ENCODE assay signal across 8 cellular contexts in the genomic region with DNA sequence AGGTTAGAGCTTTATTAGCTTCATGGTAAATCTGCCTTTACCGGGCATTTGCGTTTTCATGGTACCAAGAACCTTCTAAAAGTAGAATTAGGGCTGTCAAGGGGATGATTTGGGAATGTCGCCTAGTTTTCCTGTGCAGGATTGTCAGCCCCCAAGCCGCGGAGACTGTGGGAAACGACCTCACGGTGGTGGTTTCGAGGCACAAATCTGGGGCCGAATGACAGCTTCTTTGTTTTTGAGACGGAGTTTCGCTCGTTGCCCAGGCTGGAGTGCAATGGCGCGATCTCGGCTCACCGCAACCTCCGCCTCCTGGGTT. TPM values are rescaled to one million over a fixed set of nuclear protein-coding genes. Genes with fewer than 3 reads are reported as not detected.
DNase-seq lines count a peak whose midpoint lies in the region; TF ChIP-seq lines count a peak whose summit lies in the region.

No MANE protein-coding gene starts in this region.

- in situ Hi-C loops in GM23248 (cut with MboI) = no loop called here

- H3K79me2 ChIP-seq in GM23248 (ENCODE audit: insufficient read depth) = peaks cover 61% of the 10 kb centered on the region

- DNase-seq in GM23248 = no peak
- DNase-seq in Peyer's patch = no peak
- no peak for DNase-seq in epithelial cell of prostate (ENCODE audit: low read depth, low spot score)
- DNase-seq in midbrain (lab: John Stamatoyannopoulos, UW) = no peak
- DNase-seq in cerebellum (ENCODE audit: low spot score) = no peak
- no peak for DNase-seq in NCI-H1048 (lab: John Stamatoyannopoulos, UW)
- no peak for DNase-seq in GM19238 (ENCODE audit: insufficient read length, low spot score)

- TF ChIP-seq POLR2A in Peyer's patch (IDR thresholded peaks at IDR 0.05) = no peak

- H3K9ac ChIP-seq in GM23248 = peak overlapping the region; percentile 96

- H3K9me3 ChIP-seq in GM23248 (ENCODE audit: low read depth) (no peaks in the 10 kb centered on the region), Peyer's patch (no peaks in the 10 kb centered on the region)

- H3K9me2 ChIP-seq in GM23248 (ENCODE audit: insufficient read depth) = no peaks in the 10 kb centered on the region

- no peak for TF ChIP-seq CTCF in Peyer's patch (IDR thresholded peaks at IDR 0.05)

- H3F3A ChIP-seq in GM23248 (ENCODE audit: insufficient read depth) = 0 out of 2 replicates have a peak, but pooled peaks cover 13% of the 10 kb centered on the region

- H3K27me3 ChIP-seq in GM23248 (replicated peaks; ENCODE audit: insufficient read depth) (no peaks in the 10 kb centered on the region), Peyer's patch (no peaks in the 10 kb centered on the region)

- H3K36me3 ChIP-seq in GM23248 (ENCODE audit: low read depth) (peaks cover 10% of the 10 kb centered on the region; the same call in 1 of the 2 replicates), Peyer's patch (peaks cover 0 to 18% (median 0%) of the 10 kb centered on the region in 3 donors)

- H4K20me1 ChIP-seq in GM23248 (ENCODE audit: insufficient read depth) = no peaks in the 10 kb centered on the region

- WGBS in GM23248 (ENCODE audit: low coverage in 1 of 2, low lambda C conversion rate in 2 of 2, missing lambda C conversion rate in 2 of 2), 2 experiments = 76 to 79% methylated on average over 17 of the region's 17 CpGs

- H3K4me3 ChIP-seq in GM23248 = peak overlapping the region; percentile 80
- peak overlapping the region in 3 of 4 donors; percentile 80 to 98 (median 97) for H3K4me3 ChIP-seq in Peyer's patch
- peak overlapping the region in 6 of 7 experiments; percentile 82 to 97 (median 92) for H3K4me3 ChIP-seq in skin epidermis

- H3K27ac ChIP-seq in GM23248 (peak overlapping the region; percentile 85), Peyer's patch (peak overlapping the region; percentile 77 to 94 (median 86)), epithelial cell of prostate (peak overlapping the region; percentile 69), skin epidermis (peak overlapping the region in 18 of 21 experiments; percentile 63 to 96 (median 87))

- H2AFZ ChIP-seq in GM23248 = peak overlapping the region; percentile 92

- peak overlapping the region; percentile 79 for H3K4me2 ChIP-seq in GM23248 (ENCODE audit: unreplicated experiment)

- H3K4me1 ChIP-seq in GM23248 (ENCODE audit: insufficient read depth) (peaks cover 22% of the 10 kb centered on the region), Peyer's patch (peaks cover 0 to 29% (median 14%) of the 10 kb centered on the region in 4 donors)

RNA-seq across cellular contexts. Expression of gene USP39, which starts 0.6 kb away (rescaled TPM):
- 41.4 and 44.5 TPM in 2 replicates for total RNA-seq in GM23248 (2014; rRNA removed; shearing (Covaris generic))
- 43.3 and 43.7 TPM in 2 replicates for polyA plus RNA-seq in GM23248 (2016; fragmentation: Nextera tagmentation; extraction: Ambion mirVana)
- total RNA-seq in Peyer's patch = 100 to 1,000 TPM in 1 of 4 donors, 10 to 100 TPM in 3; 49.2 to 116 (median 64.6) TPM
- 31.4 TPM for total RNA-seq in cerebellum

RNA-seq across cellular contexts. Expression of gene C2orf68, which starts 3.5 kb away (rescaled TPM):
- 9.8 and 19.5 TPM in 2 replicates for total RNA-seq in GM23248 (2014; rRNA removed; shearing (Covaris generic))
- polyA plus RNA-seq in GM23248 (2016; fragmentation: Nextera tagmentation; extraction: Ambion mirVana) = 30.4 and 31.3 TPM in 2 replicates
- total RNA-seq in Peyer's patch (10 to 100 TPM; 20.5 to 34.0 (median 25.9) TPM), cerebellum (30.6 TPM)

RNA-seq across cellular contexts. Expression of gene TMEM150A, which starts 12.9 kb away (rescaled TPM):
- 13.5 and 20.9 TPM in 2 replicates for total RNA-seq in GM23248 (2014; rRNA removed; shearing (Covaris generic))
- polyA plus RNA-seq in GM23248 (2016; fragmentation: Nextera tagmentation; extraction: Ambion mirVana) = 35.7 and 36.0 TPM in 2 replicates
- 10 to 100 TPM in 2 of 4 donors, 1 to 10 TPM in 2; 7.5 to 24.0 (median 15.5) TPM for total RNA-seq in Peyer's patch
- 6.3 TPM for total RNA-seq in cerebellum

RNA-seq across cellular contexts. Expression of gene RNF181, which starts 19.8 kb away (rescaled TPM):
- total RNA-seq in GM23248 (2014; rRNA removed; shearing (Covaris generic)) = 159 and 178 TPM in 2 replicates
- 294 and 308 TPM in 2 replicates for polyA plus RNA-seq in GM23248 (2016; fragmentation: Nextera tagmentation; extraction: Ambion mirVana)
- total RNA-seq in Peyer's patch (100 to 1,000 TPM in 3 of 4 donors, 10 to 100 TPM in 1; 73.4 to 182 (median 134) TPM), cerebellum (39.8 TPM)

RNA-seq across cellular contexts. Expression of gene VAMP5, which starts 31.1 kb away (rescaled TPM):
- 50.3 and 59.0 TPM in 2 replicates for total RNA-seq in GM23248 (2014; rRNA removed; shearing (Covaris generic))
- polyA plus RNA-seq in GM23248 (2016; fragmentation: Nextera tagmentation; extraction: Ambion mirVana) = 287 and 289 TPM in 2 replicates
- total RNA-seq in Peyer's patch = 10 to 100 TPM in 3 of 4 donors, 1 to 10 TPM in 1; 6.5 to 18.2 (median 16.0) TPM
- 6.7 TPM for total RNA-seq in cerebellum
